Comparison of ENCODE assay signal across 9 cellular contexts in the genomic region with DNA sequence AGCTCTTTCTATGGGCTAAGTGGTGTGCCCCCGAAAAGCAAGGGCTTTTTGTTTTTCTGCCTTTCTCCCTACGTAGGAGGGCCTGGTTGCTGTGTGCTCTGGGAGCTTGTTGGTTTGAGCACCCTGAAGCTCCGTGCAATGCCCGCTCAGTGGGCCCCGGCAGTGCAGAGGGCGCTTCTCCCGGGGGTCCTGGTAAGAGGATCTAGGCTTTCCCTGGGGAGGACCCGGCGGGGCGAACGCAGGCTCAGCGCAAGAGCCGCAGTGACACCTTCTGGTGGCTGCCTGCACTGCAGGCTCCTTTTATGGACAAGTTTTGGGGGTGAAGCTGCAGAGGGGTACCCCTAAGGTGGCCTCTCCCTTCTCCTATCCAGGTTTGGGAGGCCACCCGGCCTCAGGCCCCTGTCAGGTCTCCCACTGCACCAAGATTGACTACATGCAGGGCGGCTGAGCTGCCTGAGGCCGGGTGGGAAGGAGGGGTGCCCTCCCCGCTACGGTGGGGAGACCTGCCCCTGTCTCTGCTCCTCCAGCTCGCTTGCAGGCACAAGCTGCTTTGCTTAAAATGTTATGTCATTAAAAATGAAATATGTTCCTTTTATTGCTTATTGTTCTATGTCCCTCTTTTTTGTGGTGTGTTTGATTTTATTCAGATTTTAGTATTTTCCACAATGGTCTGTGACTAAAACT.
A peak's percentile ranks its signal among the peaks of the same experiment; 100 is the strongest.
DNase-seq lines count a peak whose midpoint lies in the region; ATAC-seq, FAIRE-seq and TF ChIP-seq lines count a peak whose summit lies in the region.
"Had no signal": no experiment of that assay in that cellular context is flagged by ENCODE, and none has a peak within 500 bp of the region (broad histone marks: within the 10 kb centered on the region; RNA-seq: fewer than 3 reads in every experiment).

No MANE protein-coding gene starts in this region.

- no peaks in the 10 kb centered on the region for H3K4me1 ChIP-seq in small intestine (ENCODE audit: control insufficient read depth in 2 of 2, insufficient read depth in 1 of 2, low read depth in 1 of 2, low read length in 1 of 2)

- no peak for FAIRE-seq in small intestine (lab: Jason Lieb, UNC)

- H3K4me3 ChIP-seq in fibroblast of villous mesenchyme (ENCODE audit: low read depth, low read length), result no peak overlapping the region
- no peak overlapping the region for H3K4me3 ChIP-seq in small intestine (ENCODE audit: low read depth in 1 of 2, low read length in 2 of 2)
- H3K4me3 ChIP-seq: skin epidermis had no signal

- no peak for ATAC-seq in GM18867 (IDR thresholded peaks at IDR 0.05; ENCODE audit: unreplicated experiment)

- no peaks in the 10 kb centered on the region for H3K36me3 ChIP-seq in small intestine (ENCODE audit: control insufficient read depth in 2 of 2, insufficient read depth in 2 of 2, low read length in 2 of 2)

- TF ChIP-seq CTCF in fibroblast of villous mesenchyme (IDR thresholded peaks at IDR 0.05; ENCODE audit: insufficient read depth, low read depth, low read length), result peak; percentile 18

- WGBS in small intestine, 3 donors, result 26 to 34% (median 32%) methylated on average over 18 to 19 of the region's 19 CpGs

- H3K9me3 ChIP-seq in small intestine (ENCODE audit: control insufficient read depth, low read depth), result no peaks in the 10 kb centered on the region

- peak; percentile 62 for DNase-seq in NCI-H82 (lab: John Stamatoyannopoulos, UW)
- DNase-seq in NCI-H82 treated with DMSO at 0.1 percent for 48 hours (lab: John Stamatoyannopoulos, UW; ENCODE audit: unreplicated experiment), result no peak
- DNase-seq in NCI-H774 (lab: John Stamatoyannopoulos, UW), result peak; percentile 4
- DNase-seq in fibroblast of villous mesenchyme (ENCODE audit: low read depth), result no peak
- DNase-seq in small intestine, result peak; percentile 2
- DNase-seq in kidney glomerular epithelial cell (lab: John Stamatoyannopoulos, UW), result no peak
- DNase-seq in DMS79 treated with DMSO at 0.1 percent for 48 hours (lab: John Stamatoyannopoulos, UW), result no peak

- H3K27ac ChIP-seq in small intestine (ENCODE audit: low read depth in 1 of 2, low read length in 1 of 2), result no peak overlapping the region
- H3K27ac ChIP-seq: skin epidermis had no signal

- no peaks in the 10 kb centered on the region for H3K27me3 ChIP-seq in small intestine (ENCODE audit: control insufficient read depth in 2 of 2, insufficient read depth in 2 of 2, low read length in 2 of 2)

Comparison
In these comparisons a context has a peak if more than half of its experiments do, and no peak if none do; other contexts are left out.
1. DNase-seq: peak in NCI-H82 (single experiment), NCI-H774 (single experiment) and small intestine (single experiment); none in NCI-H82 treated with DMSO at 0.1 percent for 48 hours (single experiment), fibroblast of villous mesenchyme (single experiment), kidney glomerular epithelial cell (single experiment) and DMS79 treated with DMSO at 0.1 percent for 48 hours (single experiment).